Comparison of ENCODE assay signal across 8 cellular contexts in genomic region chr11:73178092-73178539, GRCh38. TPM values are rescaled to one million over a fixed set of nuclear protein-coding genes. Genes with fewer than 3 reads are reported as not detected.
A peak's percentile ranks its signal among the peaks of the same experiment; 100 is the strongest.
DNase-seq lines count a peak whose midpoint lies in the region; ATAC-seq and TF ChIP-seq lines count a peak whose summit lies in the region.

No MANE protein-coding gene starts in this region.

- H3K4ac ChIP-seq in trophoblast cell (ENCODE audit: low read depth, low read length) = no peak overlapping the region

- intact Hi-C loops in CD14-positive monocyte (cut with micrococcal nuclease) (loop anchor here (2.0 to 10.0 kb wide), 6 partner anchors 255 to 493 kb away; no protein-coding TSS in a partner anchor), tibial artery (cut with DNase I; ENCODE audit: low total_unique reads) (loop anchor here (2.0 to 5.0 kb wide), 2 partner anchors 347 to 451 kb away; no protein-coding TSS in a partner anchor)

- peak; percentile 81 for DNase-seq in CD14-positive monocyte (ENCODE audit: low spot score)
- DNase-seq in KG1 (lab: John Stamatoyannopoulos, UW) = peak; percentile 87
- DNase-seq in SJSA1 (ENCODE audit: low read depth in 1 of 2, low spot score in 2 of 2) = peak; percentile 45 to 71
- DNase-seq in activated naive CD4-positive, alpha-beta T cell (lab: John Stamatoyannopoulos, UW) = peak; percentile 26 to 76 (median 52)
- peak; percentile 83 for DNase-seq in globus pallidus (ENCODE audit: low spot score)
- DNase-seq in trophoblast cell = peak; percentile 49 to 75
- peak; percentile 85 to 94 for DNase-seq in tibial artery

- H3K9me3 ChIP-seq in SJSA1 (replicated peaks) (no peaks in the 10 kb centered on the region), trophoblast cell (ENCODE audit: insufficient read depth, low read depth, low read length) (no peaks in the 10 kb centered on the region), tibial artery (no peaks in the 10 kb centered on the region)

- H3K4me3 Mint-ChIP-seq in CD14-positive monocyte = no peak overlapping the region

- H3K4me2 ChIP-seq in trophoblast cell (ENCODE audit: low read length) = no peak overlapping the region

- H3K36me3 Mint-ChIP-seq in CD14-positive monocyte = no peaks in the 10 kb centered on the region

- no peak overlapping the region for H2BK5ac ChIP-seq in trophoblast cell (ENCODE audit: low read depth, low read length, poor library complexity)

- H3K79me2 ChIP-seq in trophoblast cell (ENCODE audit: control insufficient read depth, insufficient read depth, low read length, poor library complexity) = no peaks in the 10 kb centered on the region

- WGBS in trophoblast cell (ENCODE audit: extremely low coverage, insufficient coverage, insufficient read length) = no CpG with 5 or more reads among the region's 9 CpGs

- H3K36me3 ChIP-seq in SJSA1 = no peaks in the 10 kb centered on the region
- no peaks in the 10 kb centered on the region for H3K36me3 ChIP-seq in trophoblast cell (ENCODE audit: control insufficient read depth in 1 of 2, insufficient read depth in 2 of 2, low read length in 2 of 2)
- no peaks in the 10 kb centered on the region for H3K36me3 ChIP-seq in tibial artery

- H3K4me1 ChIP-seq in SJSA1 (replicated peaks) (peaks cover 7% of the 10 kb centered on the region), trophoblast cell (ENCODE audit: control insufficient read depth in 1 of 2, insufficient read depth in 2 of 2, low read length in 2 of 2) (peaks cover 5% of the 10 kb centered on the region in 2 experiments), tibial artery (peaks cover 0 to 52% (median 37%) of the 10 kb centered on the region in 4 donors)

- H3K27me3 ChIP-seq in SJSA1 (replicated peaks) (no peaks in the 10 kb centered on the region), trophoblast cell (ENCODE audit: insufficient read depth, low read length) (no peaks in the 10 kb centered on the region), tibial artery (no peaks in the 10 kb centered on the region)

- peaks cover 0 to 3% (median 0%) of the 10 kb centered on the region in 7 donors for H3K9me3 Mint-ChIP-seq in CD14-positive monocyte

- peak overlapping the region in 1 of 7 donors; percentile 1 for H3K27ac Mint-ChIP-seq in CD14-positive monocyte

- H3K23ac ChIP-seq in trophoblast cell (ENCODE audit: low read length) = no peak overlapping the region

- H4K91ac ChIP-seq in trophoblast cell (ENCODE audit: low read depth, low read length) = no peak overlapping the region

- peak; percentile 76 for ATAC-seq in GM19455 (IDR thresholded peaks at IDR 0.05; ENCODE audit: unreplicated experiment)

- H3K9ac ChIP-seq in trophoblast cell (ENCODE audit: low read length) = no peak overlapping the region

- no peak overlapping the region for H3K14ac ChIP-seq in trophoblast cell (ENCODE audit: low read length)

- TF ChIP-seq CTCF in CD14-positive monocyte (IDR thresholded peaks at IDR 0.05) (peak; percentile 87), tibial artery (IDR thresholded peaks at IDR 0.05) (peak; percentile 77 to 97)

- H2AK5ac ChIP-seq in trophoblast cell (ENCODE audit: low read length) = no peak overlapping the region

- H4K8ac ChIP-seq in trophoblast cell (ENCODE audit: low read depth, low read length) = no peak overlapping the region

- no peak overlapping the region for H2AFZ ChIP-seq in trophoblast cell (ENCODE audit: insufficient read depth, low read length, poor library complexity)

- H3K4me1 Mint-ChIP-seq in CD14-positive monocyte = peaks cover 16% of the 10 kb centered on the region

- H3K4me3 ChIP-seq in SJSA1 = no peak overlapping the region
- H3K4me3 ChIP-seq in trophoblast cell (ENCODE audit: low read depth, low read length) = no peak overlapping the region
- no peak overlapping the region for H3K4me3 ChIP-seq in tibial artery

- peaks cover 0 to 4% (median 4%) of the 10 kb centered on the region in 3 donors for H3K27me3 Mint-ChIP-seq in CD14-positive monocyte (ENCODE audit: low read depth in 3 of 3)

- no peak overlapping the region for H2BK12ac ChIP-seq in trophoblast cell (ENCODE audit: low read length)

- H3K27ac ChIP-seq in SJSA1 = no peak overlapping the region
- no peak overlapping the region for H3K27ac ChIP-seq in trophoblast cell (ENCODE audit: low read depth, low read length)
- H3K27ac ChIP-seq in tibial artery = peak overlapping the region; percentile 64 to 82

- H4K12ac ChIP-seq in trophoblast cell (ENCODE audit: low read depth, low read length) = no peak overlapping the region

- no peaks in the 10 kb centered on the region for H3K79me1 ChIP-seq in trophoblast cell (ENCODE audit: low read length)

- no peak overlapping the region for H3K18ac ChIP-seq in trophoblast cell (ENCODE audit: low read length)

- H2BK120ac ChIP-seq in trophoblast cell (ENCODE audit: insufficient read depth, low read length, poor library complexity) = no peak overlapping the region

RNA-seq across cellular contexts. Expression of gene FCHSD2, which starts 36.0 kb away (rescaled TPM):
- polyA plus RNA-seq in CD14-positive monocyte = 10 to 100 TPM; 14.5 to 16.6 TPM
- 5.7 and 13.3 TPM in 2 replicates for total RNA-seq in SJSA1 (2014; rRNA removed; shearing (Covaris generic))
- polyA plus RNA-seq in trophoblast cell (2013) = 6.4 and 8.1 TPM in 2 replicates

RNA-seq across cellular contexts. Expression of gene P2RY2, which starts 40.0 kb away (rescaled TPM):
- 10 to 100 TPM in 1 of 2 donors, 1 to 10 TPM in 1; 2.8 to 12.7 TPM for polyA plus RNA-seq in CD14-positive monocyte
- total RNA-seq in SJSA1 (2014; rRNA removed; shearing (Covaris generic)) = not detected in 2 replicates
- polyA plus RNA-seq in trophoblast cell (2013) = 4.4 and 4.6 TPM in 2 replicates

Comparison
In these comparisons a context has a peak if more than half of its experiments do, and no peak if none do; other contexts are left out.
1. H3K27ac ChIP-seq: peak in tibial artery (2 of 2); none in SJSA1 (single experiment) and trophoblast cell (single experiment).
2. Peak in every context shown above with its lines, with median percentiles within 50 percentile points of each other: DNase-seq.